ENCODE assay signal across 8 cellular contexts in the genomic region with DNA sequence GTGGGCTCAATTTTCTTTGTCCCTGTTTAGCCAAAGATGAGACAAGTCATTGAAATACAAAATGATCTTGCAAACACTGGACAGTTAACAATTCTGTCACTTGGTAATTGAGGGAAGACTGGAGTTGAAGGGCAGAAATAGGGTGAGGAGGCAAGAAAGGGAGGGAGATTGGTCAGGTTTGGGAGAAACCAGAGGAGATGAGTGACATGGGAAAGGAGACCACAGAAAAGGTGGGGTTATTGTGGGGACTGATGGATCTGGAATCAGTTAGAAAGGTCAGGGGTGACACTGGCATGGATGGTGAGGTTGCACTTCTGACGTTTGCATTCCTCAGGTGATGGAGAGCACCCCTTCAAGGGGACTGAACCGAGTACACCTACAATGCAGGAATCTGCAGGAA. TPM values are rescaled to one million over a fixed set of nuclear protein-coding genes. Genes with fewer than 3 reads are reported as not detected.
A peak's percentile ranks its signal among the peaks of the same experiment; 100 is the strongest.
DNase-seq lines count a peak whose midpoint lies in the region; ATAC-seq and TF ChIP-seq lines count a peak whose summit lies in the region.

No MANE protein-coding gene starts in this region.

- H3K4me3 ChIP-seq in right lobe of liver, result peak overlapping the region; percentile 76 to 94 (median 80)
- H3K4me3 ChIP-seq in thyroid gland (replicated peaks in 1 of 3), result peak overlapping the region; percentile 78 to 100 (median 87)

- no peak for ATAC-seq in activated CD8-positive, alpha-beta memory T cell treated with anti-CD3 and anti-CD28 coated beads, Interleukin-2, amount 10 ng/mL, durations not matched to agents 7 days and 5 days
- no peak for ATAC-seq in right lobe of liver

- TF ChIP-seq POLR2A in right lobe of liver (IDR thresholded peaks at IDR 0.05) (no peak), thyroid gland (IDR thresholded peaks at IDR 0.05) (no peak)

- H3K9me3 ChIP-seq in right lobe of liver (no peaks in the 10 kb centered on the region), thyroid gland (no peaks in the 10 kb centered on the region)

- peaks cover 5% of the 10 kb centered on the region for H3K36me3 Mint-ChIP-seq in activated CD8-positive, alpha-beta memory T cell treated with anti-CD3 and anti-CD28 coated beads, Interleukin-2, amount 10 ng/mL, durations not matched to agents 7 days and 5 days

- CTCF ChIA-PET in activated CD8-positive, alpha-beta memory T cell treated with anti-CD3 and anti-CD28 coated beads, Interleukin-2, amount 10 ng/mL, durations not matched to agents 7 days and 5 days (lab: Charles Lee), result interaction anchor here (1.5 to 4.8 kb wide), 2 partner anchors 179 to 218 kb away, joined by 3 to 17 read pairs; no protein-coding TSS in a partner anchor

- no peaks in the 10 kb centered on the region for H3K27me3 Mint-ChIP-seq in activated CD8-positive, alpha-beta memory T cell treated with anti-CD3 and anti-CD28 coated beads, Interleukin-2, amount 10 ng/mL, durations not matched to agents 7 days and 5 days

- in situ Hi-C loops in ACHN (cut with HindIII; ENCODE audit: low pct_ligation_motif_present, low pct_unique_long_range_greater_than_20kb, low sequenced_read_pairs), result no loop called here

- no peak overlapping the region for H3K27ac Mint-ChIP-seq in activated CD8-positive, alpha-beta memory T cell treated with anti-CD3 and anti-CD28 coated beads, Interleukin-2, amount 10 ng/mL, durations not matched to agents 7 days and 5 days

- peaks cover 0 to 21% (median 9%) of the 10 kb centered on the region in 4 donors for H3K4me1 ChIP-seq in right lobe of liver
- H3K4me1 ChIP-seq in thyroid gland, result peaks cover 12 to 16% of the 10 kb centered on the region in 2 donors

- TF ChIP-seq CTCF in right lobe of liver (IDR thresholded peaks at IDR 0.05) (no peak), thyroid gland (IDR thresholded peaks at IDR 0.05) (no peak)

- H3K27me3 ChIP-seq in right lobe of liver (no peaks in the 10 kb centered on the region), thyroid gland (no peaks in the 10 kb centered on the region)

- intact Hi-C loops in right lobe of liver (cut with DNase I), result no loop called here
- intact Hi-C loops in thyroid gland (cut with DNase I), result no loop called here

- H3K4me3 Mint-ChIP-seq in activated CD8-positive, alpha-beta memory T cell treated with anti-CD3 and anti-CD28 coated beads, Interleukin-2, amount 10 ng/mL, durations not matched to agents 7 days and 5 days, result peak overlapping the region; percentile 97

- H3K27ac ChIP-seq in angular gyrus (ENCODE audit: low read depth, low read length) (peak overlapping the region; percentile 84), right lobe of liver (no peak overlapping the region), thyroid gland (no peak overlapping the region)

- no peak for DNase-seq in activated CD8-positive, alpha-beta memory T cell treated with anti-CD3 and anti-CD28 coated beads, Interleukin-2, amount 10 ng/mL, durations not matched to agents 7 days and 5 days
- DNase-seq in activated CD8-positive, alpha-beta memory T cell treated with anti-CD3 and anti-CD28 coated beads, Interleukin-2, amount 50 U/mL, for 4 hours, result no peak
- DNase-seq in right lobe of liver (no peak), thyroid gland (no peak), dedifferentiated amniotic fluid mesenchymal stem cell (ENCODE audit: extremely low spot score) (no peak), ACHN (no peak), NOMO-1 treated with DMSO at 0.1 percent for 48 hours (lab: John Stamatoyannopoulos, UW; ENCODE audit: unreplicated experiment) (no peak)

- H3K36me3 ChIP-seq in right lobe of liver, result peaks cover 0 to 21% (median 7%) of the 10 kb centered on the region in 4 donors
- H3K36me3 ChIP-seq in thyroid gland, result peaks cover 8 to 17% of the 10 kb centered on the region in 2 donors

- WGBS in right lobe of liver (ENCODE audit: insufficient coverage, low coverage, low lambda C conversion rate, missing lambda C conversion rate), result 13% methylated on average over 2 of the region's 2 CpGs
- 11 to 13% methylated on average over 2 of the region's 2 CpGs for WGBS in thyroid gland, 2 donors

- peaks cover 25% of the 10 kb centered on the region for H3K4me1 Mint-ChIP-seq in activated CD8-positive, alpha-beta memory T cell treated with anti-CD3 and anti-CD28 coated beads, Interleukin-2, amount 10 ng/mL, durations not matched to agents 7 days and 5 days

- no peaks in the 10 kb centered on the region for H3K9me3 Mint-ChIP-seq in activated CD8-positive, alpha-beta memory T cell treated with anti-CD3 and anti-CD28 coated beads, Interleukin-2, amount 10 ng/mL, durations not matched to agents 7 days and 5 days (ENCODE audit: low read depth)

RNA-seq across cellular contexts. Expression of a gene that starts 0.7 kb away (rescaled TPM):
- 10 to 100 TPM; 30.0 to 34.9 TPM for total RNA-seq in activated CD8-positive, alpha-beta memory T cell treated with anti-CD3 and anti-CD28 coated beads, Interleukin-2, amount 10 ng/mL, durations not matched to agents 7 days and 5 days
- total RNA-seq in right lobe of liver (10 to 100 TPM in 4 of 6 experiments, 1 to 10 TPM in 2; 3.6 to 21.1 (median 17.3) TPM), thyroid gland (10 to 100 TPM in 3 of 4 donors, 1 to 10 TPM in 1; 9.5 to 34.4 (median 18.2) TPM)

RNA-seq across cellular contexts. Expression of a gene that starts 5.3 kb away (rescaled TPM):
- total RNA-seq in activated CD8-positive, alpha-beta memory T cell treated with anti-CD3 and anti-CD28 coated beads, Interleukin-2, amount 10 ng/mL, durations not matched to agents 7 days and 5 days, result 10 to 100 TPM; 46.6 to 54.1 TPM
- total RNA-seq in right lobe of liver (10 to 100 TPM; 21.5 to 36.1 (median 25.9) TPM), thyroid gland (10 to 100 TPM; 17.3 to 36.4 (median 30.6) TPM)

RNA-seq across cellular contexts. Expression of a gene that starts 23.3 kb away (rescaled TPM):
- total RNA-seq in activated CD8-positive, alpha-beta memory T cell treated with anti-CD3 and anti-CD28 coated beads, Interleukin-2, amount 10 ng/mL, durations not matched to agents 7 days and 5 days, result not detected
- total RNA-seq in right lobe of liver, result not detected
- total RNA-seq in thyroid gland, result 1 to 10 TPM in 1 of 4 donors, not detected in 3; 3.5 TPM

RNA-seq across cellular contexts. Expression of a gene that starts 24.4 kb away (rescaled TPM):
- total RNA-seq in activated CD8-positive, alpha-beta memory T cell treated with anti-CD3 and anti-CD28 coated beads, Interleukin-2, amount 10 ng/mL, durations not matched to agents 7 days and 5 days, result 1 to 10 TPM; 3.8 to 4.9 TPM
- 1 to 10 TPM; 3.2 to 9.9 (median 5.0) TPM for total RNA-seq in right lobe of liver
- 100 to 1,000 TPM in 3 of 4 donors, 10 to 100 TPM in 1; 93.4 to 207 (median 131) TPM for total RNA-seq in thyroid gland

RNA-seq across cellular contexts. Expression of a gene that starts 32.1 kb away (rescaled TPM):
- not detected for total RNA-seq in activated CD8-positive, alpha-beta memory T cell treated with anti-CD3 and anti-CD28 coated beads, Interleukin-2, amount 10 ng/mL, durations not matched to agents 7 days and 5 days
- not detected for total RNA-seq in right lobe of liver
- not detected for total RNA-seq in thyroid gland
